Comparison of ENCODE assay signal across 13 cellular contexts in the genomic region with DNA sequence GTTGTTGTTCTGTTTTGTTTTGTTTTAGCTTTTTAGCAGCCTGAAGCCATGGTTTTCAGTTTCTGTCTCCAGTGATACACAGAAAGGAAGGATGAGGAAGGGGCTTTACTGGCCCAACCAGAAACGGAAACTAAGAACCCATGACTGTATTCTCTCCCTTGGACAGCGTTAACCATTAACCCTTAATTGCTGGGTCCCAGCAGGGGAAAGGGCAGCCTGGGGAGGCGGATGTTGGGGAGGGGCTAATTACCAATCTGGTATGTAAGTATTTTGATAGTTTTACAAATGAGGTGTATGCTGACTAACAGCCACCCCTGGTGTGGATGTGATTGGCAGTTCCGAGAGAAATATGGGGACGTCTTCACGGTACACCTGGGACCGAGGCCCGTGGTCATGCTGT. TPM values are rescaled to one million over a fixed set of nuclear protein-coding genes. Genes with fewer than 3 reads are reported as not detected.
"Had no signal": no experiment of that assay in that cellular context is flagged by ENCODE, and none has a peak within 500 bp of the region (broad histone marks: within the 10 kb centered on the region; RNA-seq: fewer than 3 reads in every experiment).

No MANE protein-coding gene starts in this region.

RNA-seq across cellular contexts. Expression of a gene that starts 12.6 kb away (rescaled TPM):
- total RNA-seq: activated CD4-positive, alpha-beta T cell treated with anti-CD3 and anti-CD28 coated beads for 36 hours; activated CD4-positive, alpha-beta T cell treated with anti-CD3 and anti-CD28 coated beads, Interleukin-2, amount 10 ng/mL, durations not matched to agents 7 days and 5 days; activated CD8-positive, alpha-beta T cell treated with anti-CD3 and anti-CD28 coated beads, Interleukin-2, amount 10 ng/mL, durations not matched to agents 7 days and 5 days; activated naive CD8-positive, alpha-beta T cell treated with anti-CD3 and anti-CD28 coated beads, Interleukin-2, amount 10 ng/mL, durations not matched to agents 7 days and 5 days; activated T-helper 2 cell treated with anti-CD3 and anti-CD28 coated beads, Interferon-gamma antibody, Interleukin-2, Interleukin-4, amounts not matched to agents 10 μg/mL and 5 μg/mL and 100 μg/mL, durations not matched to agents 14 hours and 24 hours and 36 hours; ascending aorta; cardiac muscle cell; NCI-H460; PC-3; SJSA1 had no signal
- polyA plus RNA-seq: adipose tissue, cardiac muscle cell, K562, SK-N-SH had no signal
